In genomic region chr1:29675481-29676263, GRCh38 we compare ENCODE assay signal across 16 cellular contexts.
DNase-seq lines count a peak whose midpoint lies in the region; TF ChIP-seq lines count a peak whose summit lies in the region.
"Had no signal": no experiment of that assay in that cellular context is flagged by ENCODE, and none has a peak within 500 bp of the region (broad histone marks: within the 10 kb centered on the region; RNA-seq: fewer than 3 reads in every experiment).

No MANE protein-coding gene starts in this region.

- no peaks in the 10 kb centered on the region for H3K4me1 ChIP-seq in transverse colon
- H3K4me1 ChIP-seq: gastroesophageal sphincter had no signal

- no peaks in the 10 kb centered on the region for H3K36me3 ChIP-seq in transverse colon
- H3K36me3 ChIP-seq: gastroesophageal sphincter had no signal

- H3K27ac ChIP-seq in transverse colon = no peak overlapping the region
- H3K27ac ChIP-seq: 22Rv1, gastroesophageal sphincter, GM23248 had no signal

- H3K4me3 ChIP-seq in astrocyte of the spinal cord (ENCODE audit: low read depth, low read length) (no peak overlapping the region), transverse colon (no peak overlapping the region)
- H3K4me3 ChIP-seq: gastroesophageal sphincter, GM23248 had no signal

- intact Hi-C loops in transverse colon (cut with DNase I; ENCODE audit: low total_unique reads) = no loop called here

- no peak for TF ChIP-seq EP300 in transverse colon (IDR thresholded peaks at IDR 0.05; ENCODE audit: low read depth)

- in situ Hi-C loops in astrocyte of the spinal cord (cut with HindIII; ENCODE audit: low sequenced_read_pairs) = no loop called here
- in situ Hi-C loops in transverse colon (cut with MboI; ENCODE audit: low pct_ligation_motif_present in 1 of 4, low pct_unique_long_range_greater_than_20kb in 1 of 4, low sequenced_read_pairs in 3 of 4) = no loop called here

- H3K27me3 ChIP-seq in transverse colon = no peaks in the 10 kb centered on the region

- TF ChIP-seq POLR2A in transverse colon (IDR thresholded peaks at IDR 0.05) = no peak

- TF ChIP-seq CTCF in astrocyte of the spinal cord (IDR thresholded peaks at IDR 0.05; ENCODE audit: low read depth, low read length) = no peak
- no peak for TF ChIP-seq CTCF in transverse colon (IDR thresholded peaks at IDR 0.05)

- H3K9me3 ChIP-seq in transverse colon = no peaks in the 10 kb centered on the region
- H3K9me3 ChIP-seq: gastroesophageal sphincter had no signal

- peak; percentile 31 for DNase-seq in DMS 273 (lab: John Stamatoyannopoulos, UW; ENCODE audit: unreplicated experiment)
- DNase-seq in DMS 273 treated with DMSO at 0.1 percent for 48 hours (lab: John Stamatoyannopoulos, UW) = no peak
- peak; percentile 34 for DNase-seq in astrocyte of the spinal cord (ENCODE audit: low read depth, low spot score)
- DNase-seq in left kidney (ENCODE audit: low read depth, low spot score) = peak; percentile 65
- peak; percentile 22 for DNase-seq in renal cortical epithelial cell (ENCODE audit: low read depth)
- DNase-seq in NCI-H2081 (lab: John Stamatoyannopoulos, UW) = no peak
- no peak for DNase-seq in transverse colon
- DNase-seq in DMS79 (lab: John Stamatoyannopoulos, UW) = no peak
- DNase-seq: activated CD4-positive, alpha-beta T cell treated with anti-CD3 and anti-CD28 coated beads for 4 hours; aorta; GM23248; KBM-7; NCI-H524 treated with DMSO at 0.1 percent for 48 hours; stimulated activated naive CD4-positive, alpha-beta T cell had no signal

- WGBS in transverse colon (ENCODE audit: low coverage in 1 of 2), 2 donors = 57 to 73% methylated on average over 5 to 12 of the region's 12 CpGs

Comparison
In these comparisons a context has a peak if more than half of its experiments do, and no peak if none do; other contexts are left out.
1. DNase-seq: peak in DMS 273 (single experiment), astrocyte of the spinal cord (single experiment), left kidney (single experiment) and renal cortical epithelial cell (single experiment); none in DMS 273 treated with DMSO at 0.1 percent for 48 hours (single experiment), NCI-H2081 (0 of 2), transverse colon (single experiment) and DMS79 (single experiment).